Comparison of ENCODE assay signal across 1 cellular context in genomic region chr1:236913371-236914037, GRCh38.
TF ChIP-seq lines count a peak whose summit lies in the region.

No MANE protein-coding gene starts in this region.

TF ChIP-seq in K562, 482 proteins besides CTCF, POLR2A, EP300 and RAD21 (continued from another document and continues in another):
- TF ChIP-seq PKNOX1 (IDR thresholded peaks at IDR 0.05) (peak; percentile 28; the same call in 1 of the 2 replicates), E2F8 (IDR thresholded peaks at IDR 0.05; ENCODE audit: low read depth, partially characterized antibody) (no peak), MIER1 (IDR thresholded peaks at IDR 0.05; ENCODE audit: low read depth) (no peak), HSF4 (CRISPR knock-in tag; IDR thresholded peaks at IDR 0.05; ENCODE audit: borderline replicate concordance) (no peak), ZNF133 (CRISPR knock-in tag; IDR thresholded peaks at IDR 0.05) (no peak), ARID2 (IDR thresholded peaks at IDR 0.05) (no peak), NCOA6 (IDR thresholded peaks at IDR 0.05) (no peak), POLR2AphosphoS2 (IDR thresholded peaks at IDR 0.05; ENCODE audit: low read length) (no peak), MTA1 (IDR thresholded peaks at IDR 0.05; ENCODE audit: borderline replicate concordance) (peak; percentile 84), TAL1 (IDR thresholded peaks at IDR 0.05) (peak; percentile 99), HOXB6 (CRISPR knock-in tag; IDR thresholded peaks at IDR 0.05; ENCODE audit: borderline replicate concordance) (no peak), ZNF444 (CRISPR knock-in tag; IDR thresholded peaks at IDR 0.05) (no peak), SP1 (CRISPR knock-in tag; IDR thresholded peaks at IDR 0.05) (no peak), GATAD2A (IDR thresholded peaks at IDR 0.05) (peak; percentile 72; the same call in 1 of the 2 replicates), ZNF384 (IDR thresholded peaks at IDR 0.05; ENCODE audit: low read depth, low read length) (no peak), ZNF239 (CRISPR knock-in tag; IDR thresholded peaks at IDR 0.05) (no peak), ATF1 (CRISPR knock-in tag; IDR thresholded peaks at IDR 0.05) (no peak), ATF1 (tag; IDR thresholded peaks at IDR 0.05) (peak; percentile 47; the same call in 1 of the 2 replicates), RBM25 (IDR thresholded peaks at IDR 0.05; ENCODE audit: low read depth, low read length, severe bottlenecking) (no peak), MYNN (IDR thresholded peaks at IDR 0.05) (peak; percentile 94), MYNN (CRISPR knock-in tag; IDR thresholded peaks at IDR 0.05) (no peak), ZC3H4 (CRISPR knock-in tag; IDR thresholded peaks at IDR 0.05; ENCODE audit: borderline replicate concordance) (no peak), RFX1 (IDR thresholded peaks at IDR 0.05) (no peak), EWSR1 (IDR thresholded peaks at IDR 0.05; ENCODE audit: borderline replicate concordance, low read depth, partially characterized antibody) (no peak), JUN (IDR thresholded peaks at IDR 0.05; ENCODE audit: borderline replicate concordance, low read depth, low read length) (peak; percentile 26; the same call in 1 of the 2 replicates), JUN (CRISPR knock-in tag; IDR thresholded peaks at IDR 0.05; ENCODE audit: borderline replicate concordance) (no peak), TFAM (CRISPR knock-in tag; conservative IDR thresholded peaks at IDR 0.05) (no peak), ZNF592 (IDR thresholded peaks at IDR 0.05) (0 out of 2 replicates have a peak, but pooled peaks have one; percentile 42), SNAPC5 (CRISPR knock-in tag; IDR thresholded peaks at IDR 0.05) (no peak), L3MBTL2 (IDR thresholded peaks at IDR 0.05) (peak; percentile 40; the same call in 1 of the 2 replicates), ID3 (CRISPR knock-in tag; IDR thresholded peaks at IDR 0.05) (no peak), ID3 (tag; IDR thresholded peaks at IDR 0.05) (peak; percentile 60; the same call in 1 of the 2 replicates), MXD1 (CRISPR knock-in tag; IDR thresholded peaks at IDR 0.05; ENCODE audit: borderline replicate concordance, poor library complexity, severe bottlenecking) (no peak), IFI16 (CRISPR knock-in tag; IDR thresholded peaks at IDR 0.05) (no peak), MEF2A (IDR thresholded peaks at IDR 0.05; ENCODE audit: control insufficient read depth, low read depth, low read length) (peak; percentile 52; the same call in 1 of the 2 replicates), ZNF75A (CRISPR knock-in tag; IDR thresholded peaks at IDR 0.05) (no peak), ZBTB17 (CRISPR knock-in tag; IDR thresholded peaks at IDR 0.05) (peak; percentile 49; the same call in 1 of the 2 replicates), ZBTB12 (CRISPR knock-in tag; IDR thresholded peaks at IDR 0.05) (no peak), MECOM (CRISPR knock-in tag; IDR thresholded peaks at IDR 0.05) (peak; percentile 67; the same call in 1 of the 2 replicates), MNT (conservative IDR thresholded peaks at IDR 0.05) (peak in 1 of 2 experiments; percentile 75; a peak in 2 of 4 replicates), ZNF445 (CRISPR knock-in tag; IDR thresholded peaks at IDR 0.05; ENCODE audit: low read depth) (no peak), NR4A1 (CRISPR knock-in tag; IDR thresholded peaks at IDR 0.05) (no peak), NR4A1 (tag; IDR thresholded peaks at IDR 0.05) (peak; percentile 77), ZNF785 (CRISPR knock-in tag; IDR thresholded peaks at IDR 0.05) (no peak), CUX1 (CRISPR knock-in tag; IDR thresholded peaks at IDR 0.05) (0 out of 2 replicates have a peak, but pooled peaks have one; percentile 48), ATF7 (IDR thresholded peaks at IDR 0.05) (peak; percentile 59; the same call in 1 of the 2 replicates), HNRNPH1 (optimal IDR thresholded peaks at IDR 0.05; ENCODE audit: low read depth, low read length) (no peak), JUND (IDR thresholded peaks at IDR 0.05; ENCODE audit: borderline replicate concordance, low read depth, low read length) (peak; percentile 67; the same call in 1 of the 2 replicates), JUND (tag; IDR thresholded peaks at IDR 0.05; ENCODE audit: borderline replicate concordance, low read depth, low read length) (peak; percentile 17; the same call in 2 of the 3 replicates), MITF (IDR thresholded peaks at IDR 0.05) (no peak), PYGO2 (tag; IDR thresholded peaks at IDR 0.05) (no peak)
